ENCODE assay signal across 31 cellular contexts in genomic region chr3:149744630-149745029, GRCh38. TPM values are rescaled to one million over a fixed set of nuclear protein-coding genes. Genes with fewer than 3 reads are reported as not detected.
"Had no signal": no experiment of that assay in that cellular context is flagged by ENCODE, and none has a peak within 500 bp of the region (broad histone marks: within the 10 kb centered on the region; RNA-seq: fewer than 3 reads in every experiment).

No MANE protein-coding gene starts in this region.

- H3K4me3 Mint-ChIP-seq: stimulated activated effector memory CD8-positive, alpha-beta T cell treated with anti-CD3 and anti-CD28 coated beads, Interleukin-12 subunit alpha, Interleukin-12 subunit beta, amount 100 ng/mL, for 72 hours; stimulated activated memory B cell treated with anti-CD40 and anti-IgM and Interleukin-4, amounts not matched to agents 10 μg/mL and 1 μg/mL and 100 μg/mL, for 72 hours; stimulated activated naive B cell treated with anti-CD40 and anti-IgM and Interleukin-4, amounts not matched to agents 10 μg/mL and 1 μg/mL and 100 μg/mL, for 72 hours; stimulated activated naive CD8-positive, alpha-beta T cell treated with anti-CD3 and anti-CD28 coated beads, Interleukin-15, amount 100 ng/mL, for 72 hours; stimulated activated naive CD8-positive, alpha-beta T cell treated with anti-CD3 and anti-CD28 coated beads, Interleukin-15, Interleukin-2, amounts not matched to agents 100 ng/mL and 50 ng/mL, for 24 hours; type B pancreatic cell had no signal

- H3K4me1 Mint-ChIP-seq: stimulated activated effector memory CD8-positive, alpha-beta T cell treated with anti-CD3 and anti-CD28 coated beads, Interleukin-12 subunit alpha, Interleukin-12 subunit beta, amount 100 ng/mL, for 72 hours had no signal

- H3K9me3 Mint-ChIP-seq: stimulated activated effector memory CD8-positive, alpha-beta T cell treated with anti-CD3 and anti-CD28 coated beads, Interleukin-12 subunit alpha, Interleukin-12 subunit beta, amount 100 ng/mL, for 72 hours; stimulated activated memory B cell treated with anti-CD40 and anti-IgM and Interleukin-4, amounts not matched to agents 10 μg/mL and 1 μg/mL and 100 μg/mL, for 72 hours; stimulated activated naive CD8-positive, alpha-beta T cell treated with anti-CD3 and anti-CD28 coated beads, Interleukin-15, amount 100 ng/mL, for 72 hours; stimulated activated naive CD8-positive, alpha-beta T cell treated with anti-CD3 and anti-CD28 coated beads, Interleukin-15, Interleukin-2, amounts not matched to agents 100 ng/mL and 50 ng/mL, for 24 hours; type B pancreatic cell had no signal

- ATAC-seq: stimulated activated effector memory CD8-positive, alpha-beta T cell treated with anti-CD3 and anti-CD28 coated beads, Interleukin-12 subunit alpha, Interleukin-12 subunit beta, amount 100 ng/mL, for 72 hours; stimulated activated memory B cell treated with anti-CD40 and anti-IgM and Interleukin-4, amounts not matched to agents 10 μg/mL and 1 μg/mL and 100 μg/mL, for 72 hours; stimulated activated naive B cell treated with anti-CD40 and anti-IgM and Interleukin-4, amounts not matched to agents 10 μg/mL and 1 μg/mL and 100 μg/mL, for 72 hours; stimulated activated naive CD8-positive, alpha-beta T cell treated with anti-CD3 and anti-CD28 coated beads, Interleukin-15, amount 100 ng/mL, for 72 hours; stimulated activated naive CD8-positive, alpha-beta T cell treated with anti-CD3 and anti-CD28 coated beads, Interleukin-15, Interleukin-2, amounts not matched to agents 100 U/mL and 50 U/mL, for 24 hours; upper lobe of right lung had no signal

- DNase-seq: stimulated activated CD4-positive, alpha-beta T cell treated with anti-CD3 and anti-CD28 coated beads, Interleukin-2, amount 100 ng/mL, for 48 hours; stimulated activated CD4-positive, alpha-beta T cell treated with anti-CD3 and anti-CD28 coated beads, Interleukin-4, amount 100 ng/mL, for 1 hour; stimulated activated CD4-positive, alpha-beta T cell treated with anti-CD3 and anti-CD28 coated beads, Interleukin-4, amount 100 ng/mL, for 24 hours; stimulated activated CD4-positive, alpha-beta T cell treated with anti-CD3 and anti-CD28 coated beads, Interleukin-4, amount 100 ng/mL, for 4 hours; stimulated activated CD8-positive, alpha-beta memory T cell treated with anti-CD3 and anti-CD28 coated beads, Interleukin-4, amount 100 ng/mL, for 48 hours; stimulated activated naive B cell treated with anti-CD40 and anti-IgM and Interleukin-4, amounts not matched to agents 10 μg/mL and 1 μg/mL and 100 μg/mL, for 72 hours; stimulated activated naive CD4-positive, alpha-beta T cell; stimulated activated naive CD4-positive, alpha-beta T cell treated with Interleukin-2 at 50 U/mL for 16 hours; stimulated activated naive CD8-positive, alpha-beta T cell treated with anti-CD3 and anti-CD28 coated beads, Interleukin-15, amount 100 ng/mL, for 72 hours; stimulated activated naive CD8-positive, alpha-beta T cell treated with anti-CD3 and anti-CD28 coated beads, Interleukin-15, Interleukin-2, amounts not matched to agents 100 U/mL and 50 U/mL, for 24 hours; stomach; substantia nigra; testis; thyroid gland; tibial artery; transverse colon; trophoblast cell; upper lobe of left lung; upper lobe of right lung; uterus had no signal

- H3K27ac ChIP-seq: stomach, suprapubic skin, testis, thoracic aorta, thyroid gland, tibial artery, tibial nerve, transverse colon, upper lobe of right lung, vagina had no signal

- H3K36me3 ChIP-seq: uterus had no signal

- H3K27me3 ChIP-seq: stomach, suprapubic skin, testis, thyroid gland, tibial artery, tibial nerve, transverse colon, upper lobe of left lung, upper lobe of right lung, uterus, vagina had no signal

- H3K27ac Mint-ChIP-seq: stimulated activated effector memory CD8-positive, alpha-beta T cell treated with anti-CD3 and anti-CD28 coated beads, Interleukin-12 subunit alpha, Interleukin-12 subunit beta, amount 100 ng/mL, for 72 hours; stimulated activated memory B cell treated with anti-CD40 and anti-IgM and Interleukin-4, amounts not matched to agents 10 μg/mL and 1 μg/mL and 100 μg/mL, for 72 hours; stimulated activated naive B cell treated with anti-CD40 and anti-IgM and Interleukin-4, amounts not matched to agents 10 μg/mL and 1 μg/mL and 100 μg/mL, for 72 hours; stimulated activated naive CD8-positive, alpha-beta T cell treated with anti-CD3 and anti-CD28 coated beads, Interleukin-15, amount 100 ng/mL, for 72 hours; stimulated activated naive CD8-positive, alpha-beta T cell treated with anti-CD3 and anti-CD28 coated beads, Interleukin-15, Interleukin-2, amounts not matched to agents 100 ng/mL and 50 ng/mL, for 24 hours; type B pancreatic cell had no signal

- H3K27me3 Mint-ChIP-seq: stimulated activated memory B cell treated with anti-CD40 and anti-IgM and Interleukin-4, amounts not matched to agents 10 μg/mL and 1 μg/mL and 100 μg/mL, for 72 hours; stimulated activated naive B cell treated with anti-CD40 and anti-IgM and Interleukin-4, amounts not matched to agents 10 μg/mL and 1 μg/mL and 100 μg/mL, for 72 hours; stimulated activated naive CD8-positive, alpha-beta T cell treated with anti-CD3 and anti-CD28 coated beads, Interleukin-15, amount 100 ng/mL, for 72 hours; stimulated activated naive CD8-positive, alpha-beta T cell treated with anti-CD3 and anti-CD28 coated beads, Interleukin-15, Interleukin-2, amounts not matched to agents 100 ng/mL and 50 ng/mL, for 24 hours; type B pancreatic cell had no signal

- H3K9me3 ChIP-seq: stomach, suprapubic skin, testis, thoracic aorta, thyroid gland, tibial artery, tibial nerve, transverse colon, upper lobe of left lung, upper lobe of right lung, uterus, vagina had no signal

- H3K4me1 ChIP-seq: suprapubic skin, testis, thyroid gland, tibial artery, transverse colon, upper lobe of right lung, uterus, vagina had no signal

- H3K4me3 ChIP-seq: stomach, suprapubic skin, testis, thoracic aorta, thyroid gland, tibial artery, tibial nerve, transverse colon, upper lobe of left lung, upper lobe of right lung, uterus, vagina had no signal

RNA-seq across cellular contexts. Expression of gene ANKUB1, which starts 47.7 kb away (rescaled TPM):
- total RNA-seq: stomach, subcutaneous adipose tissue, suprapubic skin, thyroid gland, transverse colon, upper lobe of right lung, ureter, urinary bladder, vagina had no signal
